ENCODE assay signal across 20 cellular contexts in the genomic region with DNA sequence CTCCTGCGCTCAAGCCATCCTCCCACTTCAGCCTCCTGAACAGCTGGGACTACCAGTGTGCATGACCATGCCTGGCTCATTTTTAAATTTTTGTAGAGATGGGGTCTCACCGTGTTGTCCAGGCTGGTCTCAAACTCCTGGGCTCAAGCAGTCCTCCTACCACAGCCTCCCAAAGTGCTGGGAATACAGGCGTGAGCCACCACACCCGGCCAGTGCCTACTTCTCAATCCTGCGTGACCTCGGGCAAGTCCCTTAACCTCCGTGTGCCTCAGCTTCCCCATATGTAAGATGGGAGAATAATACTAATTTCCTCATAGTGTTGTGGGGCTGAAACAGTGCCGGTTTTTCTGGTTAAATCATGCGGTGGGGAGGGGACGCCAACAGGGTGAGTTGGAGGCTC.
A peak's percentile ranks its signal among the peaks of the same experiment; 100 is the strongest.
DNase-seq lines count a peak whose midpoint lies in the region; ATAC-seq, FAIRE-seq and TF ChIP-seq lines count a peak whose summit lies in the region.
"Had no signal": no experiment of that assay in that cellular context is flagged by ENCODE, and none has a peak within 500 bp of the region (broad histone marks: within the 10 kb centered on the region; RNA-seq: fewer than 3 reads in every experiment).

No MANE protein-coding gene starts in this region.

- H3K9me1 ChIP-seq in K562 (ENCODE audit: control insufficient read depth, insufficient read depth, low read length) = peaks cover 7% of the 10 kb centered on the region

- no peaks in the 10 kb centered on the region for H3K36me3 ChIP-seq in BLaER1
- H3K36me3 ChIP-seq in Karpas-422 (ENCODE audit: insufficient read depth, low read length) = no peaks in the 10 kb centered on the region
- H3K36me3 ChIP-seq in K562 (ENCODE audit: control insufficient read depth, insufficient read depth, low read length) = no peaks in the 10 kb centered on the region
- H3K36me3 ChIP-seq in CD8-positive, alpha-beta memory T cell (ENCODE audit: insufficient read depth, low read length) = no peaks in the 10 kb centered on the region

- H3K9ac ChIP-seq in BLaER1 (no peak overlapping the region), Karpas-422 (ENCODE audit: low read length) (no peak overlapping the region), K562 (ENCODE audit: insufficient read depth in 1 of 2, low read depth in 2 of 2, low read length in 2 of 2) (no peak overlapping the region)

- in situ Hi-C loops in K562 (cut with MboI) = loop anchor here (10.0 kb wide), 1 partner anchor 141 kb away; a partner anchor contains a TSS

- H3K27ac Mint-ChIP-seq in MCF 10A (ENCODE audit: low read depth, unreplicated experiment) = no peak overlapping the region
- no peak overlapping the region for H3K27ac Mint-ChIP-seq in CD8-positive, alpha-beta memory T cell
- H3K27ac Mint-ChIP-seq: B cell; CD14-positive monocyte; CD4-positive, alpha-beta memory T cell had no signal

- H2AFZ ChIP-seq in Karpas-422 (ENCODE audit: low read length) = no peak overlapping the region
- H2AFZ ChIP-seq in K562 (ENCODE audit: low read depth, low read length) = no peak overlapping the region

- TF ChIP-seq RAD21 in K562 (CRISPR knock-in tag; conservative IDR thresholded peaks at IDR 0.05 in 1 of 2, IDR thresholded peaks at IDR 0.05 in 1 of 2) = no peak

- no peak for ATAC-seq in K562
- ATAC-seq: A549 had no signal

- H4K20me1 ChIP-seq in BLaER1 = no peaks in the 10 kb centered on the region
- peaks cover 11% of the 10 kb centered on the region; the same call in 1 of the 2 replicates for H4K20me1 ChIP-seq in Karpas-422 (ENCODE audit: insufficient read depth, low read depth, low read length)
- H4K20me1 ChIP-seq in K562 (replicated peaks; ENCODE audit: control insufficient read depth, insufficient read depth, low read length) = peaks cover 57% of the 10 kb centered on the region

- BruUV-seq in K562 (replicated peaks; lab: Mats Ljungman, UMichigan) = no TSS peak
- BruUV-seq in MCF 10A (replicated peaks; lab: Mats Ljungman, UMichigan) = no TSS peak

- CTCF ChIA-PET in K562 (lab: Yijun Ruan, JAX; ENCODE audit: low intra/inter-chr PET ratio) (interaction anchor here (0.5 to 0.7 kb wide), 2 partner anchors 13 to 220 kb away, joined by 3 read pairs; no protein-coding TSS in a partner anchor), MCF 10A (lab: Yijun Ruan, JAX) (interaction anchor here (0.6 to 3.6 kb wide), 8 partner anchors 10 to 361 kb away, joined by 3 to 12 read pairs (median 4); no protein-coding TSS in a partner anchor)
- CTCF ChIA-PET in CD8-positive, alpha-beta memory T cell (lab: Charles Lee) = interaction anchor here (1.9 kb wide), 1 partner anchor 7 kb away, joined by 5 read pairs; no protein-coding TSS in a partner anchor

- TF ChIP-seq CTCF in K562 (IDR thresholded peaks at IDR 0.05 in 2 of 3, conservative IDR thresholded peaks at IDR 0.05 in 1 of 3; ENCODE audit: insufficient read depth in 2 of 3, low read depth in 1 of 3, low read length in 3 of 3) (no peak), MCF 10A (IDR thresholded peaks at IDR 0.05; ENCODE audit: unreplicated experiment) (no peak)

- no peaks in the 10 kb centered on the region for H3K9me3 Mint-ChIP-seq in MCF 10A (ENCODE audit: unreplicated experiment)
- no peaks in the 10 kb centered on the region for H3K9me3 Mint-ChIP-seq in CD8-positive, alpha-beta memory T cell
- H3K9me3 Mint-ChIP-seq: CD14-positive monocyte; CD4-positive, alpha-beta memory T cell; CD4-positive, CD25-positive, alpha-beta regulatory T cell had no signal

- H3K36me3 Mint-ChIP-seq in MCF 10A (ENCODE audit: insufficient read depth, unreplicated experiment) = no peaks in the 10 kb centered on the region
- no peaks in the 10 kb centered on the region for H3K36me3 Mint-ChIP-seq in CD8-positive, alpha-beta memory T cell
- H3K36me3 Mint-ChIP-seq: CD14-positive monocyte; CD4-positive, alpha-beta memory T cell; CD4-positive, CD25-positive, alpha-beta regulatory T cell had no signal

- H3K4me1 Mint-ChIP-seq in MCF 10A (ENCODE audit: insufficient read depth, unreplicated experiment) = no peaks in the 10 kb centered on the region
- H3K4me1 Mint-ChIP-seq in CD8-positive, alpha-beta memory T cell = no peaks in the 10 kb centered on the region
- H3K4me1 Mint-ChIP-seq: CD4-positive, alpha-beta memory T cell; CD4-positive, CD25-positive, alpha-beta regulatory T cell had no signal

- no peak overlapping the region for H3K4me3 Mint-ChIP-seq in MCF 10A (ENCODE audit: unreplicated experiment)
- H3K4me3 Mint-ChIP-seq in CD8-positive, alpha-beta memory T cell = no peak overlapping the region
- H3K4me3 Mint-ChIP-seq: B cell; CD14-positive monocyte; CD4-positive, alpha-beta memory T cell; CD4-positive, CD25-positive, alpha-beta regulatory T cell had no signal

- no peaks in the 10 kb centered on the region for H3K27me3 Mint-ChIP-seq in MCF 10A (ENCODE audit: insufficient read depth, unreplicated experiment)
- peaks cover 13 to 16% of the 10 kb centered on the region in 2 donors for H3K27me3 Mint-ChIP-seq in CD8-positive, alpha-beta memory T cell

- H3K79me2 ChIP-seq in Karpas-422 (ENCODE audit: low read length) (no peaks in the 10 kb centered on the region), K562 (ENCODE audit: control insufficient read depth, insufficient read depth, low read length) (peaks cover 6% of the 10 kb centered on the region; the same call in 2 of the 3 replicates)

- H3K4me2 ChIP-seq in BLaER1 = 0 out of 2 replicates have a peak overlapping the region, but pooled peaks have one; percentile 96
- H3K4me2 ChIP-seq in Karpas-422 (ENCODE audit: low read depth, low read length, poor library complexity, severe bottlenecking) = peak overlapping the region; percentile 49
- no peak overlapping the region for H3K4me2 ChIP-seq in K562 (ENCODE audit: insufficient read depth, low read length)
- H3K4me2 ChIP-seq: A549 had no signal

- H3K4me3 ChIP-seq in BLaER1 (no peak overlapping the region), Karpas-422 (ENCODE audit: low read length) (no peak overlapping the region), K562 (no peak overlapping the region)
- no peak overlapping the region for H3K4me3 ChIP-seq in CD8-positive, alpha-beta memory T cell (ENCODE audit: low read length)
- H3K4me3 ChIP-seq: A549 had no signal

- no peak overlapping the region for H3K27ac ChIP-seq in BLaER1
- no peak overlapping the region for H3K27ac ChIP-seq in Karpas-422 (ENCODE audit: low read length)
- no peak overlapping the region for H3K27ac ChIP-seq in K562 (ENCODE audit: extremely low read depth, low read depth, low read length)
- H3K27ac ChIP-seq in CD8-positive, alpha-beta memory T cell (ENCODE audit: low read depth, low read length) = no peak overlapping the region
- H3K27ac ChIP-seq: 22Rv1, A549 had no signal

- FAIRE-seq in K562 (lab: Jason Lieb, UNC) = no peak
- FAIRE-seq: A549, D721Med, G401.6, GM12891, GM19239 had no signal

- H3K9me3 ChIP-seq in BLaER1 (no peaks in the 10 kb centered on the region), Karpas-422 (ENCODE audit: low read length) (no peaks in the 10 kb centered on the region), K562 (replicated peaks; ENCODE audit: control insufficient read depth, insufficient read depth, low read depth, low read length) (no peaks in the 10 kb centered on the region)
- H3K9me3 ChIP-seq in CD8-positive, alpha-beta memory T cell (ENCODE audit: low read length) = no peaks in the 10 kb centered on the region
- H3K9me3 ChIP-seq: A549, Caco-2 had no signal

- POLR2A ChIA-PET in K562 (lab: Yijun Ruan, JAX) = interaction anchor here (0.6 to 2.0 kb wide), 3 partner anchors 11 to 53 kb away, joined by 3 to 4 read pairs (median 3); no protein-coding TSS in a partner anchor
- POLR2A ChIA-PET in MCF 10A (lab: Yijun Ruan, JAX) = interaction anchor here (0.6 kb wide), 1 partner anchor 225 kb away, joined by 3 read pairs; no protein-coding TSS in a partner anchor
- POLR2A ChIA-PET in CD8-positive, alpha-beta memory T cell (lab: Charles Lee) = no interaction called here

- intact Hi-C loops in K562 (cut with micrococcal nuclease) = no loop called here
- intact Hi-C loops in MCF 10A (cut with micrococcal nuclease) = no loop called here

- DNase-seq in Karpas-422 = no peak
- no peak for DNase-seq in K562 (ENCODE audit: extremely low read depth in 1 of 4, low spot score in 3 of 4)
- no peak for DNase-seq in MCF 10A (ENCODE audit: unreplicated experiment)
- no peak for DNase-seq in CD8-positive, alpha-beta memory T cell
- DNase-seq: AML-193; C1 segment of cervical spinal cord; Caco-2; Calu3; CD4-positive, CD25-positive, alpha-beta regulatory T cell; GF-D8 had no signal

- peaks cover 94% of the 10 kb centered on the region for H3K4me1 ChIP-seq in BLaER1
- H3K4me1 ChIP-seq in Karpas-422 (ENCODE audit: low read length) = peaks cover 37% of the 10 kb centered on the region
- H3K4me1 ChIP-seq in K562 (replicated peaks in 1 of 2; ENCODE audit: control insufficient read depth in 2 of 2, insufficient read depth in 2 of 2, low read length in 2 of 2) = peaks cover 2 to 52% of the 10 kb centered on the region in 2 experiments; a peak in 3 of 5 replicates
- no peaks in the 10 kb centered on the region for H3K4me1 ChIP-seq in CD8-positive, alpha-beta memory T cell (ENCODE audit: insufficient read depth, low read length)
- H3K4me1 ChIP-seq: A549, Caco-2 had no signal

- no peaks in the 10 kb centered on the region for H3K9me2 ChIP-seq in Karpas-422 (replicated peaks; ENCODE audit: insufficient read depth, low read length)

- no peak for TF ChIP-seq POLR2A in K562 (conservative IDR thresholded peaks at IDR 0.05)

- WGBS in K562 (ENCODE audit: insufficient coverage, low coverage, missing lambda C conversion rate) = 72% methylated on average over 10 of the region's 10 CpGs

- H3K27me3 ChIP-seq in BLaER1 = no peaks in the 10 kb centered on the region
- H3K27me3 ChIP-seq in Karpas-422 (ENCODE audit: low read length) = no peaks in the 10 kb centered on the region
- no peaks in the 10 kb centered on the region for H3K27me3 ChIP-seq in K562 (ENCODE audit: control insufficient read depth in 2 of 2, insufficient read depth in 2 of 2, low read length in 2 of 2)
- no peaks in the 10 kb centered on the region for H3K27me3 ChIP-seq in CD8-positive, alpha-beta memory T cell (ENCODE audit: insufficient read depth, low read length, poor library complexity, severe bottlenecking)

- TF ChIP-seq EP300 in K562 (IDR thresholded peaks at IDR 0.05; ENCODE audit: low read length) = no peak

TF ChIP-seq in K562, 482 proteins besides CTCF, POLR2A, EP300 and RAD21:
- TF ChIP-seq ZNF121 (CRISPR knock-in tag; conservative IDR thresholded peaks at IDR 0.05) = peak; percentile 94
- TF ChIP-seq HMG20A (CRISPR knock-in tag; conservative IDR thresholded peaks at IDR 0.05) = no peak
